In the genomic region with DNA sequence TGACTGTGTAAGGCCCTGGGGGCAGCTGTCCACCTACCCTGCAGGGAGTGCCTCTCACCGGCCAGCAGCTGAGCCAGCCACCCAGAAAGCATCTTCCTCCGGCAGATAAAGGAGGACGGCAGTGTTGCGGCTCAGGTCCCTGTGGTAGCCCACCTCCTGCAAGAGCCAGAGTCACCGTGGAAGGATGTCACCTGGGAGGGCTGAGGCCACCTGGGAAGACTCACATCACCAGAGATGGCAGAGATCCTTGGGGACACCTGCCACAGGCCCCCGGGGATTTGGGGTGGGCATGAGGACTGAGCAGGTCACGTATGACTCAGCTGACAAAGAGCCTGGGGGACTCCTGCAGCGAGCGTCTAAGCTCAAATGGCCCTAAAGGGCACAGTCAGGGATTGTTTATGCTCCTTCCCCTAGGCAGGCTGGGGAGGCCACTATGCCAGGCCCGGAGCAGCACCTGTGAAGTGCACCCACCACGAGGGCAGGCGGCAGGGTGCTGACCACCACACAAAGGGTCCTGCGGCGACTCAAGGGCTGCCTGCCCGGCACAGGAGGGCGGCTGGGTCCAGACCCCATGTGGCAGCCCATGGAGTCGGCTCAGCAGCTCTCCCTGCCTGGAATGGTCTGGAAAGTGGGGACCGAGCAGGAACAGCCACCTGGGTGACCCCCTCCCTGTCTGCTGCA, we compare ENCODE assay signal across 19 cellular contexts. TPM values are rescaled to one million over a fixed set of nuclear protein-coding genes. Genes with fewer than 3 reads are reported as not detected.
A peak's percentile ranks its signal among the peaks of the same experiment; 100 is the strongest.
DNase-seq lines count a peak whose midpoint lies in the region; ATAC-seq and TF ChIP-seq lines count a peak whose summit lies in the region.
"Had no signal": no experiment of that assay in that cellular context is flagged by ENCODE, and none has a peak within 500 bp of the region (broad histone marks: within the 10 kb centered on the region; RNA-seq: fewer than 3 reads in every experiment).

No MANE protein-coding gene starts in this region.

- TF ChIP-seq POLR2A in spleen (IDR thresholded peaks at IDR 0.05) = no peak

- H3K9me3 Mint-ChIP-seq in WTC11 = no peaks in the 10 kb centered on the region
- no peaks in the 10 kb centered on the region for H3K9me3 Mint-ChIP-seq in memory B cell
- H3K9me3 Mint-ChIP-seq: CD8-positive, alpha-beta memory T cell had no signal

- H3K27ac Mint-ChIP-seq in WTC11 (no peak overlapping the region), memory B cell (peak overlapping the region; percentile 55)

- CTCF ChIA-PET in WTC11 (lab: Charles Lee) = no interaction called here

- no peak overlapping the region for H3K27ac ChIP-seq in spleen
- H3K27ac ChIP-seq: BLaER1 had no signal

- H3K36me3 ChIP-seq in spleen = peaks cover 0 to 22% (median 0%) of the 10 kb centered on the region in 6 donors
- H3K36me3 ChIP-seq: BLaER1 had no signal

- H3K36me3 Mint-ChIP-seq in WTC11 (no peaks in the 10 kb centered on the region), memory B cell (peaks cover 4% of the 10 kb centered on the region)
- H3K36me3 Mint-ChIP-seq: CD8-positive, alpha-beta memory T cell had no signal

- no peak overlapping the region for H3K4me3 ChIP-seq in spleen
- H3K4me3 ChIP-seq: BLaER1 had no signal

- no peaks in the 10 kb centered on the region for H3K4me1 Mint-ChIP-seq in WTC11
- H3K4me1 Mint-ChIP-seq in memory B cell = peaks cover 3% of the 10 kb centered on the region
- H3K4me1 Mint-ChIP-seq: CD8-positive, alpha-beta memory T cell had no signal

- H3K27me3 Mint-ChIP-seq in WTC11 (ENCODE audit: low read depth) (no peaks in the 10 kb centered on the region), memory B cell (no peaks in the 10 kb centered on the region)

- peak; percentile 53 for DNase-seq in activated effector memory CD4-positive, alpha-beta T cell treated with anti-CD3 and anti-CD28 coated beads, Interleukin-2, amount 50 U/mL, for 16 hours
- DNase-seq in activated effector memory CD4-positive, alpha-beta T cell treated with Interleukin-2 at 50 U/mL for 16 hours = no peak
- DNase-seq in WTC11 (ENCODE audit: low spot score) = peak; percentile 6
- DNase-seq in memory B cell (ENCODE audit: low spot score in 2 of 2) = no peak
- DNase-seq in spleen = peak; percentile 63
- no peak for DNase-seq in 8988T
- DNase-seq: DMS79 treated with DMSO at 0.1 percent for 48 hours, NCI-H1092, NCI-H146, NCI-H2081 treated with DMSO at 0.1 percent for 48 hours, NCI-H510A treated with DMSO at 0.1 percent for 48 hours had no signal

- ATAC-seq in WTC11 (no peak), memory B cell (ENCODE audit: low read depth) (no peak), HG03565 (IDR thresholded peaks at IDR 0.05; ENCODE audit: unreplicated experiment) (no peak), HG03045 (IDR thresholded peaks at IDR 0.05; ENCODE audit: unreplicated experiment) (no peak)
- ATAC-seq: Panc1 had no signal

- intact Hi-C loops in spleen (cut with DNase I; ENCODE audit: low total_unique reads) = no loop called here

- H3K4me3 Mint-ChIP-seq in WTC11 (no peak overlapping the region), memory B cell (no peak overlapping the region)
- H3K4me3 Mint-ChIP-seq: CD8-positive, alpha-beta memory T cell had no signal

- peaks cover 0 to 8% (median 0%) of the 10 kb centered on the region in 7 donors for H3K27me3 ChIP-seq in spleen (replicated peaks in 1 of 7)
- H3K27me3 ChIP-seq: BLaER1 had no signal

- POLR2A ChIA-PET in WTC11 (lab: Charles Lee) = no interaction called here

- H3K4me1 ChIP-seq in spleen = no peaks in the 10 kb centered on the region

- WGBS in spleen, 5 donors = 81 to 85% (median 83%) methylated on average over 11 to 18 of the region's 18 CpGs

- H3K9me3 ChIP-seq in spleen = no peaks in the 10 kb centered on the region
- H3K9me3 ChIP-seq: BLaER1 had no signal

- TF ChIP-seq CTCF in WTC11 (IDR thresholded peaks at IDR 0.05) (no peak), spleen (IDR thresholded peaks at IDR 0.05 in 8 of 11, conservative IDR thresholded peaks at IDR 0.05 in 3 of 11) (no peak)

TF ChIP-seq in WTC11, 78 proteins besides CTCF, POLR2A, EP300 and RAD21:
- TF ChIP-seq SP1 (CRISPR knock-in tag; conservative IDR thresholded peaks at IDR 0.05) = no peak
- no peak for TF ChIP-seq PREB (CRISPR knock-in tag; IDR thresholded peaks at IDR 0.05; ENCODE audit: borderline replicate concordance)
- no peak for TF ChIP-seq PRDM15 (CRISPR knock-in tag; IDR thresholded peaks at IDR 0.05)
- no peak for TF ChIP-seq FOXK1 (CRISPR knock-in tag; IDR thresholded peaks at IDR 0.05)

RNA-seq across cellular contexts. Expression of gene TNFRSF13B, which starts 44.1 kb away (rescaled TPM):
- total RNA-seq in WTC11 (2021) = 0.18 TPM in 2 of 3 replicates, not detected in the other
- 10 to 100 TPM; 25.1 to 52.1 (median 40.4) TPM for total RNA-seq in spleen
- 100 to 1,000 TPM in 2 of 3 donors, 10 to 100 TPM in 1; 65.9 to 142 (median 119) TPM for polyA plus RNA-seq in spleen
- total RNA-seq: A172; CD8-positive, alpha-beta memory T cell; G401; MCF 10A had no signal
- polyA plus RNA-seq: CD8-positive, alpha-beta memory T cell had no signal

Comparison
In these comparisons a context has a peak if more than half of its experiments do, and no peak if none do; other contexts are left out.
1. DNase-seq: peak in activated effector memory CD4-positive, alpha-beta T cell treated with anti-CD3 and anti-CD28 coated beads, Interleukin-2, amount 50 U/mL, for 16 hours (single experiment), WTC11 (single experiment) and spleen (single experiment); none in activated effector memory CD4-positive, alpha-beta T cell treated with Interleukin-2 at 50 U/mL for 16 hours (single experiment), memory B cell (0 of 2) and 8988T (single experiment).
2. RNA of gene TNFRSF13B, which starts 44.1 kb away (total RNA-seq): 25.1 to 52.1 TPM in spleen; 0.18 TPM in WTC11; every median in the first group is over 10 times any median in the second.